In the genomic region with DNA sequence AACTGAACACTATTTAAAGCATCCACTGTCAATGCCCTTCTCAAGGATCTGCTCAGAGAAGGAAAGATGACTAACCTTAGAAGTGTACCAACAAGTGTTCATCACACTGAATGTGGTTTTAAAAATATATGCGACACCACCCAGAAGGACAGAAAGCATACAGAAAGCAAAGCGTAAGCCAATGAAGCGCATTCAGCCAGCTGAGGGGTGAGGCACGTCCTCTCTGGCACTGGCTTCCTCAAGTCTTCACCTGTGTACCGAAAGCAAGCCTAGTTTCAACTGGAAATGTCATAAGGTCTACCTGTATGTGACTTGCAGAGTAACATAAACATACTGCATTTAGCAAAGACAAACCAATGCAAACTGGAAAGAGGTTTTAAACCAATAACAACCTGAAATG, we compare ENCODE assay signal across 15 cellular contexts.
A peak's percentile ranks its signal among the peaks of the same experiment; 100 is the strongest.
DNase-seq lines count a peak whose midpoint lies in the region; ATAC-seq and TF ChIP-seq lines count a peak whose summit lies in the region.
"Had no signal": no experiment of that assay in that cellular context is flagged by ENCODE, and none has a peak within 500 bp of the region (broad histone marks: within the 10 kb centered on the region; RNA-seq: fewer than 3 reads in every experiment).

No MANE protein-coding gene starts in this region.

- no peak for TF ChIP-seq CTCF in osteocyte (IDR thresholded peaks at IDR 0.05)

- no peak for DNase-seq in activated CD4-positive, alpha-beta T cell treated with anti-CD3 and anti-CD28 coated beads for 36 hours
- DNase-seq in activated CD4-positive, alpha-beta T cell treated with anti-CD3 and anti-CD28 coated beads, Interleukin-2, amount 10 ng/mL, durations not matched to agents 7 days and 5 days: no peak
- DNase-seq in activated naive CD4-positive, alpha-beta T cell treated with anti-CD3 and anti-CD28 coated beads for 36 hours: no peak
- peak; percentile 65 for DNase-seq in osteocyte (ENCODE audit: extremely low spot score, unreplicated experiment)
- no peak for DNase-seq in SIG-M5 treated with dmso at 0.1 percent for 504 hours (lab: John Stamatoyannopoulos, UW; ENCODE audit: unreplicated experiment)
- DNase-seq: 8988T; CD4-positive, alpha-beta memory T cell; DMS153; DMS79; GF-D8; HCEC 1CT had no signal

- no peak overlapping the region for H3K4me3 Mint-ChIP-seq in activated CD4-positive, alpha-beta T cell treated with anti-CD3 and anti-CD28 coated beads for 36 hours
- H3K4me3 Mint-ChIP-seq in activated CD4-positive, alpha-beta T cell treated with anti-CD3 and anti-CD28 coated beads, Interleukin-2, amount 10 ng/mL, durations not matched to agents 7 days and 5 days: no peak overlapping the region
- H3K4me3 Mint-ChIP-seq in activated naive CD4-positive, alpha-beta T cell treated with anti-CD3 and anti-CD28 coated beads, Interleukin-2, amount 50 U/mL, for 24 hours: no peak overlapping the region
- no peak overlapping the region for H3K4me3 Mint-ChIP-seq in activated naive CD4-positive, alpha-beta T cell treated with anti-CD3 and anti-CD28 coated beads for 36 hours
- H3K4me3 Mint-ChIP-seq in osteocyte (ENCODE audit: unreplicated experiment): no peak overlapping the region
- H3K4me3 Mint-ChIP-seq: CD14-positive monocyte, GM23338 had no signal

- peaks cover 5% of the 10 kb centered on the region for H3K36me3 Mint-ChIP-seq in activated CD4-positive, alpha-beta T cell treated with anti-CD3 and anti-CD28 coated beads for 36 hours (ENCODE audit: low read depth)
- peaks cover 23% of the 10 kb centered on the region for H3K36me3 Mint-ChIP-seq in activated CD4-positive, alpha-beta T cell treated with anti-CD3 and anti-CD28 coated beads, Interleukin-2, amount 10 ng/mL, durations not matched to agents 7 days and 5 days (ENCODE audit: low read depth)
- H3K36me3 Mint-ChIP-seq in activated naive CD4-positive, alpha-beta T cell treated with anti-CD3 and anti-CD28 coated beads, Interleukin-2, amount 50 U/mL, for 24 hours: peaks cover 6% of the 10 kb centered on the region
- peaks cover 1% of the 10 kb centered on the region for H3K36me3 Mint-ChIP-seq in activated naive CD4-positive, alpha-beta T cell treated with anti-CD3 and anti-CD28 coated beads for 36 hours (ENCODE audit: low read depth)
- H3K36me3 Mint-ChIP-seq in osteocyte (ENCODE audit: unreplicated experiment): peaks cover 15% of the 10 kb centered on the region

- H3K9me3 Mint-ChIP-seq in activated CD4-positive, alpha-beta T cell treated with anti-CD3 and anti-CD28 coated beads for 36 hours (ENCODE audit: low read depth): no peaks in the 10 kb centered on the region
- no peaks in the 10 kb centered on the region for H3K9me3 Mint-ChIP-seq in activated CD4-positive, alpha-beta T cell treated with anti-CD3 and anti-CD28 coated beads, Interleukin-2, amount 10 ng/mL, durations not matched to agents 7 days and 5 days
- H3K9me3 Mint-ChIP-seq in activated naive CD4-positive, alpha-beta T cell treated with anti-CD3 and anti-CD28 coated beads, Interleukin-2, amount 50 U/mL, for 24 hours: no peaks in the 10 kb centered on the region
- no peaks in the 10 kb centered on the region for H3K9me3 Mint-ChIP-seq in activated naive CD4-positive, alpha-beta T cell treated with anti-CD3 and anti-CD28 coated beads for 36 hours
- no peaks in the 10 kb centered on the region for H3K9me3 Mint-ChIP-seq in osteocyte (ENCODE audit: unreplicated experiment)
- H3K9me3 Mint-ChIP-seq: CD14-positive monocyte; CD4-positive, alpha-beta memory T cell; GM23338 had no signal

- H3K27ac Mint-ChIP-seq in activated CD4-positive, alpha-beta T cell treated with anti-CD3 and anti-CD28 coated beads for 36 hours: no peak overlapping the region
- H3K27ac Mint-ChIP-seq in activated CD4-positive, alpha-beta T cell treated with anti-CD3 and anti-CD28 coated beads, Interleukin-2, amount 10 ng/mL, durations not matched to agents 7 days and 5 days: no peak overlapping the region
- peak overlapping the region; percentile 30 for H3K27ac Mint-ChIP-seq in activated naive CD4-positive, alpha-beta T cell treated with anti-CD3 and anti-CD28 coated beads, Interleukin-2, amount 50 U/mL, for 24 hours
- H3K27ac Mint-ChIP-seq in activated naive CD4-positive, alpha-beta T cell treated with anti-CD3 and anti-CD28 coated beads for 36 hours: no peak overlapping the region
- H3K27ac Mint-ChIP-seq in osteocyte (ENCODE audit: unreplicated experiment): no peak overlapping the region
- H3K27ac Mint-ChIP-seq: CD14-positive monocyte, GM23338 had no signal

- CTCF ChIA-PET in activated CD4-positive, alpha-beta T cell treated with anti-CD3 and anti-CD28 coated beads for 36 hours (lab: Charles Lee): interaction anchor here (0.9 kb wide), 1 partner anchor 247 kb away, joined by 3 read pairs; no protein-coding TSS in a partner anchor
- CTCF ChIA-PET in activated CD4-positive, alpha-beta T cell treated with anti-CD3 and anti-CD28 coated beads, Interleukin-2, amount 10 ng/mL, durations not matched to agents 7 days and 5 days (lab: Charles Lee): no interaction called here
- CTCF ChIA-PET in activated naive CD4-positive, alpha-beta T cell treated with anti-CD3 and anti-CD28 coated beads for 36 hours (lab: Charles Lee): interaction anchor here (0.6 to 0.7 kb wide), 2 partner anchors 126 to 643 kb away, joined by 3 to 4 read pairs; no protein-coding TSS in a partner anchor

- no peaks in the 10 kb centered on the region for H3K27me3 Mint-ChIP-seq in activated CD4-positive, alpha-beta T cell treated with anti-CD3 and anti-CD28 coated beads for 36 hours
- no peaks in the 10 kb centered on the region for H3K27me3 Mint-ChIP-seq in activated CD4-positive, alpha-beta T cell treated with anti-CD3 and anti-CD28 coated beads, Interleukin-2, amount 10 ng/mL, durations not matched to agents 7 days and 5 days
- no peaks in the 10 kb centered on the region for H3K27me3 Mint-ChIP-seq in activated naive CD4-positive, alpha-beta T cell treated with anti-CD3 and anti-CD28 coated beads, Interleukin-2, amount 50 U/mL, for 24 hours
- no peaks in the 10 kb centered on the region for H3K27me3 Mint-ChIP-seq in activated naive CD4-positive, alpha-beta T cell treated with anti-CD3 and anti-CD28 coated beads for 36 hours (ENCODE audit: low read depth)
- H3K27me3 Mint-ChIP-seq in osteocyte (ENCODE audit: unreplicated experiment): no peaks in the 10 kb centered on the region
- H3K27me3 Mint-ChIP-seq: CD4-positive, alpha-beta memory T cell had no signal

- POLR2A ChIA-PET in activated CD4-positive, alpha-beta T cell treated with anti-CD3 and anti-CD28 coated beads for 36 hours (lab: Charles Lee): no interaction called here
- POLR2A ChIA-PET in activated CD4-positive, alpha-beta T cell treated with anti-CD3 and anti-CD28 coated beads, Interleukin-2, amount 10 ng/mL, durations not matched to agents 7 days and 5 days (lab: Charles Lee): no interaction called here

- H3K4me1 Mint-ChIP-seq in activated CD4-positive, alpha-beta T cell treated with anti-CD3 and anti-CD28 coated beads for 36 hours: peaks cover 5% of the 10 kb centered on the region
- peaks cover 10% of the 10 kb centered on the region for H3K4me1 Mint-ChIP-seq in activated CD4-positive, alpha-beta T cell treated with anti-CD3 and anti-CD28 coated beads, Interleukin-2, amount 10 ng/mL, durations not matched to agents 7 days and 5 days
- no peaks in the 10 kb centered on the region for H3K4me1 Mint-ChIP-seq in activated naive CD4-positive, alpha-beta T cell treated with anti-CD3 and anti-CD28 coated beads, Interleukin-2, amount 50 U/mL, for 24 hours
- no peaks in the 10 kb centered on the region for H3K4me1 Mint-ChIP-seq in activated naive CD4-positive, alpha-beta T cell treated with anti-CD3 and anti-CD28 coated beads for 36 hours (ENCODE audit: low read depth)
- H3K4me1 Mint-ChIP-seq in osteocyte (ENCODE audit: unreplicated experiment): no peaks in the 10 kb centered on the region
- H3K4me1 Mint-ChIP-seq: CD14-positive monocyte; CD4-positive, alpha-beta memory T cell; GM23338 had no signal

- peak; percentile 58 for ATAC-seq in activated CD4-positive, alpha-beta T cell treated with anti-CD3 and anti-CD28 coated beads for 36 hours
- no peak for ATAC-seq in HG02938 (IDR thresholded peaks at IDR 0.05; ENCODE audit: unreplicated experiment)
- ATAC-seq: GM23338 had no signal

- intact Hi-C loops in activated CD4-positive, alpha-beta T cell treated with anti-CD3 and anti-CD28 coated beads for 36 hours (cut with DNase I, micrococcal nuclease): no loop called here
- intact Hi-C loops in activated naive CD4-positive, alpha-beta T cell treated with anti-CD3 and anti-CD28 coated beads for 36 hours (cut with micrococcal nuclease): no loop called here
